Comparison of ENCODE assay signal across 16 cellular contexts in the genomic region with DNA sequence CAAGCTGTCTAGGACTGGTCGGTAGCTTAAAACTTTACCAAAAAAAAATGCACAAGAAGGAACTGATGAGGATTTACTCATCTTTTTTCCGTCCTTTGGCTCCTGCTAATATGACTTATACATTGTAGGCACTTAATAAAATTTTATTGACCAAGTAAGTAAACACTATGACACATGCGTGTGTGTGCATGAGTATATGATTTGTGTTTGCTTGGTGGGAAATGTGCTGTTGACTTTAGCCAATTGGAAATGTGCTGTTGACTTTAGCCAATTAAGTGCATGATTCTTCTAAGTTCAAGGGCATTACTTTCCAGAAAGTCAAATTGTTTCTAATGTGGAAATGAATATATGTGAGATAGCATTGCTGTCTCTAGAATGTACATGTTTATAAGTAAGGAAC.
DNase-seq lines count a peak whose midpoint lies in the region; ATAC-seq and TF ChIP-seq lines count a peak whose summit lies in the region.
"Had no signal": no experiment of that assay in that cellular context is flagged by ENCODE, and none has a peak within 500 bp of the region (broad histone marks: within the 10 kb centered on the region; RNA-seq: fewer than 3 reads in every experiment).

No MANE protein-coding gene starts in this region.

- ATAC-seq in RWPE2 (ENCODE audit: low read depth) (peak; percentile 62; the same call in 2 of the 3 replicates), left lobe of liver (peak; percentile 59), aorta (ENCODE audit: low FRiP score) (no peak), HG03378 (IDR thresholded peaks at IDR 0.05; ENCODE audit: unreplicated experiment) (no peak), GM18873 (IDR thresholded peaks at IDR 0.05; ENCODE audit: low FRiP score, unreplicated experiment) (no peak)
- ATAC-seq in activated T-helper 17 cell treated with anti-CD3 and anti-CD28 coated beads, Interleukin-2, amount 50 U/mL, for 72 hours (replicated peaks): no peak

- intact Hi-C loops in aorta (cut with DNase I): no loop called here

- no peak overlapping the region for H3K4me3 Mint-ChIP-seq in activated T-helper 17 cell treated with anti-CD3 and anti-CD28 coated beads, Interleukin-2, amount 50 U/mL, for 72 hours

- no peak overlapping the region for H3K27ac ChIP-seq in RWPE2 (ENCODE audit: poor library complexity, severe bottlenecking)
- no peak overlapping the region for H3K27ac ChIP-seq in aorta (ENCODE audit: low read depth in 1 of 2, low read length in 2 of 2)
- H3K27ac ChIP-seq: BLaER1 treated with 17β-estradiol and CSF1 and Interleukin-3, amounts not matched to agents 10 nM and 100 nM had no signal

- H3K27ac Mint-ChIP-seq in activated T-helper 17 cell treated with anti-CD3 and anti-CD28 coated beads, Interleukin-2, amount 50 U/mL, for 72 hours: no peak overlapping the region

- H3K9me3 ChIP-seq in RWPE2 (ENCODE audit: severe bottlenecking) (no peaks in the 10 kb centered on the region), aorta (ENCODE audit: control insufficient read depth, low read length) (no peaks in the 10 kb centered on the region)
- H3K9me3 ChIP-seq: BLaER1 treated with 17β-estradiol and CSF1 and Interleukin-3, amounts not matched to agents 10 nM and 100 nM; SK-N-SH had no signal

- 87 to 89% methylated on average over 3 of the region's 3 CpGs for WGBS in aorta, 2 donors

- H3K27me3 ChIP-seq in RWPE2 (ENCODE audit: insufficient read depth, poor library complexity, severe bottlenecking) (no peaks in the 10 kb centered on the region), aorta (ENCODE audit: control insufficient read depth in 1 of 2, insufficient read depth in 2 of 2, low read length in 1 of 2) (no peaks in the 10 kb centered on the region)
- H3K27me3 ChIP-seq: BLaER1 treated with 17β-estradiol and CSF1 and Interleukin-3, amounts not matched to agents 10 nM and 100 nM had no signal

- TF ChIP-seq CTCF in RWPE2 (IDR thresholded peaks at IDR 0.05; ENCODE audit: poor library complexity, severe bottlenecking): no peak

- DNase-seq in DMS153 (lab: John Stamatoyannopoulos, UW): peak; percentile 24
- no peak for DNase-seq in DMS153 treated with DMSO at 0.1 percent for 48 hours (lab: John Stamatoyannopoulos, UW; ENCODE audit: unreplicated experiment)
- no peak for DNase-seq in RWPE2 (ENCODE audit: low spot score)
- no peak for DNase-seq in left lobe of liver (ENCODE audit: low spot score)
- no peak for DNase-seq in aorta
- DNase-seq: 8988T, COR-L47, NCI-H1105 treated with DMSO at 0.1 percent for 48 hours, NCI-H2029 treated with DMSO at 0.1 percent for 48 hours, NCI-H524, OCI-M1, SK-N-SH had no signal

- H3K4me3 ChIP-seq in RWPE2 (ENCODE audit: severe bottlenecking): no peak overlapping the region
- no peak overlapping the region for H3K4me3 ChIP-seq in aorta (ENCODE audit: low read length in 2 of 2)
- H3K4me3 ChIP-seq: BLaER1 treated with 17β-estradiol and CSF1 and Interleukin-3, amounts not matched to agents 10 nM and 100 nM had no signal

- H3K4me1 Mint-ChIP-seq in activated T-helper 17 cell treated with anti-CD3 and anti-CD28 coated beads, Interleukin-2, amount 50 U/mL, for 72 hours: no peaks in the 10 kb centered on the region

- peaks cover 99% of the 10 kb centered on the region for H3K36me3 Mint-ChIP-seq in activated T-helper 17 cell treated with anti-CD3 and anti-CD28 coated beads, Interleukin-2, amount 50 U/mL, for 72 hours (ENCODE audit: low read depth)

- no peaks in the 10 kb centered on the region for H3K27me3 Mint-ChIP-seq in activated T-helper 17 cell treated with anti-CD3 and anti-CD28 coated beads, Interleukin-2, amount 50 U/mL, for 72 hours

- no peaks in the 10 kb centered on the region for H3K9me3 Mint-ChIP-seq in activated T-helper 17 cell treated with anti-CD3 and anti-CD28 coated beads, Interleukin-2, amount 50 U/mL, for 72 hours

- H3K4me1 ChIP-seq in RWPE2 (ENCODE audit: insufficient read depth, poor library complexity, severe bottlenecking) (peaks cover 2% of the 10 kb centered on the region), aorta (ENCODE audit: control insufficient read depth in 1 of 2, insufficient read depth in 2 of 2, low read length in 2 of 2) (peaks cover 0 to 3% of the 10 kb centered on the region in 2 donors)

- peaks cover 84% of the 10 kb centered on the region for H3K36me3 ChIP-seq in RWPE2 (ENCODE audit: low read depth)
- H3K36me3 ChIP-seq in aorta (ENCODE audit: control insufficient read depth in 1 of 2, insufficient read depth in 2 of 2, low read length in 1 of 2): peaks cover 2 to 4% of the 10 kb centered on the region in 2 donors

Comparison
In these comparisons a context has a peak if more than half of its experiments do, and no peak if none do; other contexts are left out.
1. ATAC-seq: peak in RWPE2 (single experiment) and left lobe of liver (single experiment); none in activated T-helper 17 cell treated with anti-CD3 and anti-CD28 coated beads, Interleukin-2, amount 50 U/mL, for 72 hours (single experiment), aorta (single experiment), HG03378 (single experiment) and GM18873 (single experiment).